19 cellular contexts compared by ENCODE assay signal in genomic region chr15:73954188-73955145, GRCh38. TPM values are rescaled to one million over a fixed set of nuclear protein-coding genes. Genes with fewer than 3 reads are reported as not detected.
DNase-seq lines count a peak whose midpoint lies in the region; ATAC-seq and TF ChIP-seq lines count a peak whose summit lies in the region.
"Had no signal": no experiment of that assay in that cellular context is flagged by ENCODE, and none has a peak within 500 bp of the region (broad histone marks: within the 10 kb centered on the region; RNA-seq: fewer than 3 reads in every experiment).

No MANE protein-coding gene starts in this region.

- intact Hi-C loops in mammary epithelial cell (cut with micrococcal nuclease) = loop anchor here (5.0 kb wide), 1 partner anchor 353 kb away; no protein-coding TSS in a partner anchor

- H3K4me3 Mint-ChIP-seq in T-helper 17 cell (peak overlapping the region; percentile 43), mesothelial cell of epicardium (no peak overlapping the region)
- H3K4me3 Mint-ChIP-seq in stimulated activated naive B cell treated with anti-CD40 and anti-IgM and Interleukin-4, amounts not matched to agents 10 μg/mL and 1 μg/mL and 100 μg/mL, for 72 hours = no peak overlapping the region
- H3K4me3 Mint-ChIP-seq: activated naive CD8-positive, alpha-beta T cell; CD8-positive, alpha-beta memory T cell; dendritic cell treated with granulocyte-macrophage colony-stimulating factor and Interleukin-4, amounts not matched to agents 40 ng/mL and 50 ng/mL, for 4 days had no signal

- H3K4me3 ChIP-seq in BLaER1 treated with 17β-estradiol and CSF1 and Interleukin-3, amounts not matched to agents 10 nM and 100 nM = no peak overlapping the region
- H3K4me3 ChIP-seq in mammary epithelial cell (replicated peaks in 1 of 3; ENCODE audit: insufficient read depth in 1 of 3, low read depth in 2 of 3, low read length in 3 of 3) = no peak overlapping the region
- H3K4me3 ChIP-seq: vagina had no signal

- in situ Hi-C loops in mammary epithelial cell (cut with MboI; ENCODE audit: low sequenced_read_pairs in 2 of 2) = no loop called here

- DNase-seq in T-helper 17 cell (no peak), mesothelial cell of epicardium (ENCODE audit: low spot score in 2 of 2, unreplicated experiment in 2 of 2) (no peak), mammary epithelial cell (no peak)
- DNase-seq in activated CD4-positive, CD25-positive, alpha-beta regulatory T cell (lab: John Stamatoyannopoulos, UW) = no peak
- DNase-seq in stimulated activated naive B cell treated with anti-CD40 and anti-IgM and Interleukin-4, amounts not matched to agents 10 μg/mL and 1 μg/mL and 100 μg/mL, for 72 hours = no peak
- DNase-seq: CD8-positive, alpha-beta memory T cell; DMS79; foreskin melanocyte; KG1; left colon; NCI-H1092; NCI-H526; occipital lobe; stimulated activated CD4-positive, alpha-beta T cell treated with anti-CD3 and anti-CD28 coated beads, Interleukin-2, amount 100 ng/mL, for 24 hours had no signal

- TF ChIP-seq CTCF in mesothelial cell of epicardium (IDR thresholded peaks at IDR 0.05; ENCODE audit: unreplicated experiment) (no peak), mammary epithelial cell (conservative IDR thresholded peaks at IDR 0.05 in 1 of 2, IDR thresholded peaks at IDR 0.05 in 1 of 2; ENCODE audit: extremely low read depth in 1 of 2, insufficient read depth in 1 of 2, low read depth in 1 of 2, low read length in 2 of 2) (no peak)

- H3K36me3 Mint-ChIP-seq in T-helper 17 cell (ENCODE audit: low read depth) (no peaks in the 10 kb centered on the region), mesothelial cell of epicardium (peaks cover under 1% of the 10 kb centered on the region)
- no peaks in the 10 kb centered on the region for H3K36me3 Mint-ChIP-seq in stimulated activated naive B cell treated with anti-CD40 and anti-IgM and Interleukin-4, amounts not matched to agents 10 μg/mL and 1 μg/mL and 100 μg/mL, for 72 hours
- H3K36me3 Mint-ChIP-seq: activated naive CD8-positive, alpha-beta T cell; CD8-positive, alpha-beta memory T cell had no signal

- dilution Hi-C loops in mammary epithelial cell (cut with HindIII; ENCODE audit: low sequenced_read_pairs) = loop anchor here (5.0 to 25.0 kb wide), 2 partner anchors 88 to 358 kb away; no protein-coding TSS in a partner anchor

- no peaks in the 10 kb centered on the region for H3K36me3 ChIP-seq in BLaER1 treated with 17β-estradiol and CSF1 and Interleukin-3, amounts not matched to agents 10 nM and 100 nM
- H3K36me3 ChIP-seq in mammary epithelial cell (ENCODE audit: insufficient read depth, low read length) = no peaks in the 10 kb centered on the region
- H3K36me3 ChIP-seq: vagina had no signal

- peak overlapping the region in 7 of 11 experiments; percentile 3 to 44 (median 14); a peak in 8 of 22 replicates for H3K4me2 ChIP-seq in BLaER1 treated with 17β-estradiol and CSF1 and Interleukin-3, amounts not matched to agents 10 nM and 100 nM
- no peak overlapping the region for H3K4me2 ChIP-seq in mammary epithelial cell (ENCODE audit: insufficient read depth, low read depth, low read length)

- H3K4me1 Mint-ChIP-seq in T-helper 17 cell = peaks cover 23% of the 10 kb centered on the region
- H3K4me1 Mint-ChIP-seq in mesothelial cell of epicardium = peaks cover 13% of the 10 kb centered on the region
- H3K4me1 Mint-ChIP-seq in stimulated activated naive B cell treated with anti-CD40 and anti-IgM and Interleukin-4, amounts not matched to agents 10 μg/mL and 1 μg/mL and 100 μg/mL, for 72 hours = peaks cover 14 to 18% of the 10 kb centered on the region in 2 donors

- BruUV-seq in mammary epithelial cell (replicated peaks; lab: Mats Ljungman, UMichigan) = no TSS peak

- H3K27ac ChIP-seq in BLaER1 treated with 17β-estradiol and CSF1 and Interleukin-3, amounts not matched to agents 10 nM and 100 nM = no peak overlapping the region
- H3K27ac ChIP-seq in mammary epithelial cell (ENCODE audit: insufficient read depth, low read depth, low read length) = no peak overlapping the region
- H3K27ac ChIP-seq: epithelial cell of prostate had no signal

- peak overlapping the region in 1 of 11 experiments; percentile 5; a peak in 1 of 22 replicates for H3K9ac ChIP-seq in BLaER1 treated with 17β-estradiol and CSF1 and Interleukin-3, amounts not matched to agents 10 nM and 100 nM
- H3K9ac ChIP-seq in mammary epithelial cell (ENCODE audit: insufficient read depth, low read length) = no peak overlapping the region

- WGBS in mammary epithelial cell (ENCODE audit: low coverage, missing lambda C conversion rate) = 92% methylated on average over 24 of the region's 27 CpGs

- no peaks in the 10 kb centered on the region for H3K9me3 ChIP-seq in BLaER1 treated with 17β-estradiol and CSF1 and Interleukin-3, amounts not matched to agents 10 nM and 100 nM (replicated peaks in 1 of 11)
- H3K9me3 ChIP-seq in T-helper 17 cell (ENCODE audit: control insufficient read depth, low read length, poor library complexity, severe bottlenecking) = no peaks in the 10 kb centered on the region
- no peaks in the 10 kb centered on the region for H3K9me3 ChIP-seq in mammary epithelial cell (replicated peaks; ENCODE audit: insufficient read depth, low read length)
- H3K9me3 ChIP-seq: vagina had no signal

- no peaks in the 10 kb centered on the region for H3K79me2 ChIP-seq in mammary epithelial cell (ENCODE audit: insufficient read depth, low read length)

- H3K9me3 Mint-ChIP-seq in mesothelial cell of epicardium = no peaks in the 10 kb centered on the region
- no peaks in the 10 kb centered on the region for H3K9me3 Mint-ChIP-seq in stimulated activated naive B cell treated with anti-CD40 and anti-IgM and Interleukin-4, amounts not matched to agents 10 μg/mL and 1 μg/mL and 100 μg/mL, for 72 hours
- H3K9me3 Mint-ChIP-seq: CD8-positive, alpha-beta memory T cell; dendritic cell treated with granulocyte-macrophage colony-stimulating factor and Interleukin-4, amounts not matched to agents 40 ng/mL and 50 ng/mL, for 4 days had no signal

- H3K27me3 Mint-ChIP-seq in T-helper 17 cell (no peaks in the 10 kb centered on the region), mesothelial cell of epicardium (ENCODE audit: low read depth) (peaks cover 5% of the 10 kb centered on the region)
- peaks cover 24 to 51% of the 10 kb centered on the region in 2 donors for H3K27me3 Mint-ChIP-seq in stimulated activated naive B cell treated with anti-CD40 and anti-IgM and Interleukin-4, amounts not matched to agents 10 μg/mL and 1 μg/mL and 100 μg/mL, for 72 hours
- H3K27me3 Mint-ChIP-seq: activated naive CD8-positive, alpha-beta T cell; CD8-positive, alpha-beta memory T cell had no signal

- 0 out of 22 replicates have a peak, but pooled peaks cover 0 to 3% (median 0%) of the 10 kb centered on the region in 11 experiments for H4K20me1 ChIP-seq in BLaER1 treated with 17β-estradiol and CSF1 and Interleukin-3, amounts not matched to agents 10 nM and 100 nM
- no peaks in the 10 kb centered on the region for H4K20me1 ChIP-seq in mammary epithelial cell (ENCODE audit: insufficient read depth, low read length)

- ATAC-seq in T-helper 17 cell = no peak
- ATAC-seq in stimulated activated naive B cell treated with anti-CD40 and anti-IgM and Interleukin-4, amounts not matched to agents 10 μg/mL and 1 μg/mL and 100 μg/mL, for 72 hours (replicated peaks) = no peak
- ATAC-seq: left colon had no signal

- CTCF ChIA-PET in mammary epithelial cell (lab: Charles Lee; ENCODE audit: low non-redundant PET) = no interaction called here

- no peaks in the 10 kb centered on the region for H3K27me3 ChIP-seq in BLaER1 treated with 17β-estradiol and CSF1 and Interleukin-3, amounts not matched to agents 10 nM and 100 nM
- H3K27me3 ChIP-seq in mammary epithelial cell (ENCODE audit: insufficient read depth, low read length) = no peaks in the 10 kb centered on the region
- H3K27me3 ChIP-seq: vagina had no signal

- peaks cover 65 to 85% (median 75%) of the 10 kb centered on the region in 10 experiments for H3K4me1 ChIP-seq in BLaER1 treated with 17β-estradiol and CSF1 and Interleukin-3, amounts not matched to agents 10 nM and 100 nM
- peaks cover 45% of the 10 kb centered on the region for H3K4me1 ChIP-seq in mammary epithelial cell (ENCODE audit: insufficient read depth, low read length)

- peak overlapping the region; percentile 82 for H3K27ac Mint-ChIP-seq in T-helper 17 cell
- H3K27ac Mint-ChIP-seq in mesothelial cell of epicardium = peak overlapping the region; percentile 69
- H3K27ac Mint-ChIP-seq in stimulated activated naive B cell treated with anti-CD40 and anti-IgM and Interleukin-4, amounts not matched to agents 10 μg/mL and 1 μg/mL and 100 μg/mL, for 72 hours = no peak overlapping the region
- H3K27ac Mint-ChIP-seq: activated naive CD8-positive, alpha-beta T cell had no signal

- H2AFZ ChIP-seq in mammary epithelial cell (ENCODE audit: low read depth, low read length) = no peak overlapping the region

RNA-seq across cellular contexts. Expression of gene LOXL1, which starts 28.2 kb away (rescaled TPM):
- total RNA-seq in T-helper 17 cell = 1 to 10 TPM; 2.9 to 8.4 TPM
- total RNA-seq in mesothelial cell of epicardium = 62.9 to 69.0 TPM (median 68.6 TPM) in 3 replicates
- total RNA-seq in mammary epithelial cell = 10 to 100 TPM in 1 of 2 donors, 1 to 10 TPM in 1; 5.0 to 23.0 TPM
- polyA plus RNA-seq in mammary epithelial cell = 18.7 TPM
- 6.0 TPM for polyA minus RNA-seq in mammary epithelial cell

RNA-seq across cellular contexts. Expression of gene STOML1, which starts 37.6 kb away (rescaled TPM):
- total RNA-seq in T-helper 17 cell = 1 to 10 TPM; 3.7 to 5.6 TPM
- total RNA-seq in mesothelial cell of epicardium = 11.1 to 13.7 TPM (median 11.9 TPM) in 3 replicates
- 10 to 100 TPM; 14.0 to 15.3 TPM for total RNA-seq in mammary epithelial cell
- polyA plus RNA-seq in mammary epithelial cell = 10.9 TPM
- polyA minus RNA-seq in mammary epithelial cell = 36.3 TPM

RNA-seq across cellular contexts. Expression of gene PML, which starts 40.0 kb away (rescaled TPM):
- total RNA-seq in T-helper 17 cell (10 to 100 TPM; 47.6 to 52.6 TPM), mesothelial cell of epicardium (41.2 to 45.3 TPM (median 43.6 TPM) in 3 replicates), mammary epithelial cell (10 to 100 TPM; 38.7 to 55.5 TPM)
- polyA plus RNA-seq in mammary epithelial cell = 16.8 TPM
- polyA minus RNA-seq in mammary epithelial cell = 54.1 TPM
